ENCODE assay signal across 19 cellular contexts in genomic region chr13:69946443-69946955, GRCh38.
"Had no signal": no experiment of that assay in that cellular context is flagged by ENCODE, and none has a peak within 500 bp of the region (broad histone marks: within the 10 kb centered on the region; RNA-seq: fewer than 3 reads in every experiment).

No MANE protein-coding gene starts in this region.

- DNase-seq: cortex of kidney; dorsolateral prefrontal cortex; effector CD4-positive, alpha-beta T cell; foreskin fibroblast; gastrocnemius medialis; head of caudate nucleus; left cardiac atrium; left ventricle myocardium superior; lower lobe of right lung; naive thymus-derived CD8-positive, alpha-beta T cell; pancreas; right lobe of liver; small intestine; stimulated activated CD4-positive, alpha-beta T cell treated with anti-CD3 and anti-CD28 coated beads, Interleukin-15, amount 100 ng/mL, for 24 hours; stimulated activated CD4-positive, alpha-beta T cell treated with anti-CD3 and anti-CD28 coated beads, Interleukin-2, amount 100 ng/mL, for 48 hours; stimulated activated naive B cell treated with anti-CD40 and anti-IgM and Interleukin-4, amounts not matched to agents 10 μg/mL and 1 μg/mL and 100 μg/mL, for 72 hours; transverse colon; upper lobe of right lung; uterus had no signal
